In the genomic region with DNA sequence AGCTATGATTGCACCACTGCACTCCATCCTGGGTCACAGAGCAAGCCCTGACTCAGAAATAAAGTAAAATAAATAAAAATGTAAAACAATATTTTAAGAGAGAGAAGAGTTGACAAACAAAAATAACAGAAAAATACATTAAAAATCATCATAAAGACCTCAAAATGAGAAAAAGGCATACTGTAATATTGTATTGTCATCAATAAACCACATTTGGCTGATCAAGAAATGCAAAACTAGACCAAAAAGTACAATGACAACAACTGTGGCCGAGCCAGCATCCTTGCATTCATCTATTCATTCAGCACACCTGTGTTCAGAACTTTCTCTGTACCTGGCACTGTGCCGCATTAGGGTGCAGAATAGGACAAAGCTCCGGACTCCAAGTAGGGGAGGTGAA, we compare ENCODE assay signal across 34 cellular contexts.
DNase-seq lines count a peak whose midpoint lies in the region; ATAC-seq, FAIRE-seq and TF ChIP-seq lines count a peak whose summit lies in the region.
"Had no signal": no experiment of that assay in that cellular context is flagged by ENCODE, and none has a peak within 500 bp of the region (broad histone marks: within the 10 kb centered on the region; RNA-seq: fewer than 3 reads in every experiment).

No MANE protein-coding gene starts in this region.

- no peak overlapping the region for H3K4ac ChIP-seq in H1 (replicated peaks; ENCODE audit: insufficient read length, low read depth, low read length)
- no peak overlapping the region for H3K4ac ChIP-seq in neuronal stem cell (ENCODE audit: low read length)

- ATAC-seq in HepG2 (no peak), right lobe of liver (no peak), A549 (no peak)
- ATAC-seq: CD8-positive, alpha-beta T cell had no signal

- H4K8ac ChIP-seq in H1 (ENCODE audit: extremely low read depth, insufficient read depth, low read length) (no peak overlapping the region; the same call in 1 of the 2 replicates), neuronal stem cell (ENCODE audit: low read depth, low read length) (peak overlapping the region; percentile 70)

- H3K79me2 ChIP-seq in HepG2 (ENCODE audit: insufficient read depth, low read length) (no peaks in the 10 kb centered on the region), H1 (ENCODE audit: control insufficient read depth in 1 of 2, insufficient read depth in 2 of 2, low read length in 2 of 2) (no peaks in the 10 kb centered on the region)

- H3K9me3 ChIP-seq in HepG2 (ENCODE audit: low read length), result no peaks in the 10 kb centered on the region
- H3K9me3 ChIP-seq in right lobe of liver, result no peaks in the 10 kb centered on the region
- no peaks in the 10 kb centered on the region for H3K9me3 ChIP-seq in A549
- H3K9me3 ChIP-seq in H1 (ENCODE audit: insufficient read depth in 2 of 2, low read depth in 1 of 2, low read length in 1 of 2), result no peaks in the 10 kb centered on the region
- H3K9me3 ChIP-seq in neuronal stem cell (replicated peaks in 1 of 2; ENCODE audit: control insufficient read depth in 2 of 2, insufficient read depth in 1 of 2, low read depth in 1 of 2, low read length in 2 of 2), result no peaks in the 10 kb centered on the region
- H3K9me3 ChIP-seq: BE2C; BLaER1; BLaER1 treated with 17β-estradiol and CSF1 and Interleukin-3, amounts not matched to agents 10 nM and 100 nM; Caco-2 had no signal

- no peak overlapping the region for H3K27ac ChIP-seq in HepG2 (ENCODE audit: extremely low read length, insufficient read depth, low read length)
- no peak overlapping the region for H3K27ac ChIP-seq in right lobe of liver
- H3K27ac ChIP-seq in A549, result no peak overlapping the region
- H3K27ac ChIP-seq in H1 (ENCODE audit: low read depth, low read length), result no peak overlapping the region
- no peak overlapping the region for H3K27ac ChIP-seq in neuronal stem cell (replicated peaks; ENCODE audit: low read length)
- H3K27ac ChIP-seq: 22Rv1; BLaER1; BLaER1 treated with 17β-estradiol and CSF1 and Interleukin-3, amounts not matched to agents 10 nM and 100 nM; C4-2B had no signal

- no TSS peak for BruUV-seq in HepG2 (replicated peaks; lab: Mats Ljungman, UMichigan)

- H3K4me3 ChIP-seq in HepG2 (replicated peaks in 1 of 3; ENCODE audit: insufficient read depth in 1 of 3, low read depth in 2 of 3, low read length in 3 of 3) (no peak overlapping the region), right lobe of liver (no peak overlapping the region), A549 (no peak overlapping the region), H1 (ENCODE audit: extremely low read depth in 1 of 4, insufficient read depth in 2 of 4, low read depth in 3 of 4, low read length in 4 of 4) (no peak overlapping the region), neuronal stem cell (ENCODE audit: low read length in 2 of 2) (no peak overlapping the region)
- H3K4me3 ChIP-seq: BLaER1; BLaER1 treated with 17β-estradiol and CSF1 and Interleukin-3, amounts not matched to agents 10 nM and 100 nM had no signal

- H3K4me1 ChIP-seq in HepG2 (ENCODE audit: insufficient read depth, low read length) (no peaks in the 10 kb centered on the region), right lobe of liver (no peaks in the 10 kb centered on the region), A549 (no peaks in the 10 kb centered on the region), H1 (replicated peaks in 1 of 4; ENCODE audit: control insufficient read depth in 3 of 4, insufficient read depth in 4 of 4, low read length in 3 of 4) (peaks cover 0 to 6% (median 0%) of the 10 kb centered on the region in 4 experiments; a peak in 2 of 7 replicates), neuronal stem cell (ENCODE audit: control insufficient read depth in 2 of 2, insufficient read depth in 1 of 2, low read depth in 1 of 2, low read length in 2 of 2) (no peaks in the 10 kb centered on the region)
- H3K4me1 ChIP-seq: BE2C; BLaER1; BLaER1 treated with 17β-estradiol and CSF1 and Interleukin-3, amounts not matched to agents 10 nM and 100 nM; Caco-2 had no signal

- no peak overlapping the region for H3K18ac ChIP-seq in H1 (ENCODE audit: extremely low read depth, low read length)
- H3K18ac ChIP-seq in neuronal stem cell (ENCODE audit: low read length), result no peak overlapping the region

- H3K9ac ChIP-seq in HepG2 (ENCODE audit: insufficient read depth, low read depth, low read length) (no peak overlapping the region), H1 (replicated peaks in 1 of 4; ENCODE audit: extremely low read depth in 1 of 4, low read depth in 3 of 4, low read length in 3 of 4) (no peak overlapping the region), neuronal stem cell (ENCODE audit: low read depth, low read length, poor library complexity) (no peak overlapping the region)
- H3K9ac ChIP-seq: BLaER1; BLaER1 treated with 17β-estradiol and CSF1 and Interleukin-3, amounts not matched to agents 10 nM and 100 nM had no signal

- H3K79me1 ChIP-seq in H1 (ENCODE audit: low read depth, low read length), result no peaks in the 10 kb centered on the region
- no peaks in the 10 kb centered on the region for H3K79me1 ChIP-seq in neuronal stem cell (ENCODE audit: low read depth, low read length)

- TF ChIP-seq RAD21 in HepG2 (CRISPR knock-in tag; IDR thresholded peaks at IDR 0.05) (no peak), A549 (conservative IDR thresholded peaks at IDR 0.05 in 1 of 2, IDR thresholded peaks at IDR 0.05 in 1 of 2) (no peak), H1 (IDR thresholded peaks at IDR 0.05 in 1 of 2, conservative IDR thresholded peaks at IDR 0.05 in 1 of 2; ENCODE audit: low read depth in 2 of 2, low read length in 2 of 2) (no peak)

- H2BK5ac ChIP-seq in H1 (ENCODE audit: low read depth, low read length) (no peak overlapping the region), neuronal stem cell (ENCODE audit: low read length) (no peak overlapping the region)

- no peak overlapping the region for H2BK12ac ChIP-seq in H1 (ENCODE audit: low read depth, low read length)
- no peak overlapping the region for H2BK12ac ChIP-seq in neuronal stem cell (ENCODE audit: low read length)

- H3K23ac ChIP-seq in H1 (ENCODE audit: insufficient read length) (no peak overlapping the region), neuronal stem cell (ENCODE audit: low read depth, low read length, poor library complexity) (no peak overlapping the region)

- FAIRE-seq in HepG2 (lab: Jason Lieb, UNC), result no peak
- no peak for FAIRE-seq in A549 (lab: Jason Lieb, UNC)
- no peak for FAIRE-seq in H1 (lab: Jason Lieb, UNC)
- FAIRE-seq: A204.1, D721Med had no signal

- no peak for TF ChIP-seq POLR2A in HepG2 (IDR thresholded peaks at IDR 0.05; ENCODE audit: insufficient read depth in 1 of 2, low read depth in 2 of 2, low read length in 2 of 2)
- no peak for TF ChIP-seq POLR2A in right lobe of liver (IDR thresholded peaks at IDR 0.05)
- TF ChIP-seq POLR2A in A549 (IDR thresholded peaks at IDR 0.05; ENCODE audit: low read length), result no peak
- no peak for TF ChIP-seq POLR2A in H1 (IDR thresholded peaks at IDR 0.05; ENCODE audit: control extremely low read depth in 1 of 2, low read depth in 2 of 2, low read length in 2 of 2)

- no peak for TF ChIP-seq EP300 in HepG2 (IDR thresholded peaks at IDR 0.05; ENCODE audit: low read depth in 2 of 2, low read length in 2 of 2)
- TF ChIP-seq EP300 in HepG2 (CRISPR knock-in tag; IDR thresholded peaks at IDR 0.05; ENCODE audit: borderline replicate concordance), result no peak
- TF ChIP-seq EP300 in A549 (IDR thresholded peaks at IDR 0.05), result no peak
- TF ChIP-seq EP300 in H1 (IDR thresholded peaks at IDR 0.05; ENCODE audit: borderline replicate concordance in 1 of 2, low read depth in 2 of 2, low read length in 2 of 2), result no peak

- in situ Hi-C loops in HepG2 (cut with HindIII; ENCODE audit: extremely low pct_ligation_motif_present, low pct_unique_long_range_greater_than_20kb), result no loop called here

- no peak overlapping the region for H2BK15ac ChIP-seq in H1 (ENCODE audit: low read length)
- no peak overlapping the region for H2BK15ac ChIP-seq in neuronal stem cell (ENCODE audit: low read length)

- H4K91ac ChIP-seq in H1 (replicated peaks; ENCODE audit: insufficient read length, low read length), result no peak overlapping the region
- no peak overlapping the region for H4K91ac ChIP-seq in neuronal stem cell (ENCODE audit: low read depth, low read length, poor library complexity)

- H3K4me2 ChIP-seq in HepG2 (ENCODE audit: low read depth, low read length), result no peak overlapping the region
- H3K4me2 ChIP-seq in A549, result no peak overlapping the region
- no peak overlapping the region for H3K4me2 ChIP-seq in H1 (ENCODE audit: insufficient read depth in 1 of 2, low read depth in 2 of 2, low read length in 2 of 2)
- H3K4me2 ChIP-seq in neuronal stem cell (ENCODE audit: insufficient read depth, low read length, poor library complexity, severe bottlenecking), result no peak overlapping the region
- H3K4me2 ChIP-seq: BLaER1; BLaER1 treated with 17β-estradiol and CSF1 and Interleukin-3, amounts not matched to agents 10 nM and 100 nM had no signal

- H2AK5ac ChIP-seq in H1 (ENCODE audit: low read depth, low read length) (no peak overlapping the region), neuronal stem cell (ENCODE audit: low read depth, low read length) (no peak overlapping the region)

- H4K20me1 ChIP-seq in HepG2 (ENCODE audit: insufficient read depth, low read length) (no peaks in the 10 kb centered on the region), H1 (replicated peaks in 1 of 2; ENCODE audit: control insufficient read depth in 1 of 2, insufficient read depth in 2 of 2, low read length in 2 of 2) (no peaks in the 10 kb centered on the region)
- H4K20me1 ChIP-seq: BLaER1; BLaER1 treated with 17β-estradiol and CSF1 and Interleukin-3, amounts not matched to agents 10 nM and 100 nM had no signal

- H3K36me3 ChIP-seq in HepG2 (replicated peaks in 1 of 2; ENCODE audit: control insufficient read depth in 1 of 2, insufficient read depth in 2 of 2, low read length in 2 of 2), result no peaks in the 10 kb centered on the region
- no peaks in the 10 kb centered on the region for H3K36me3 ChIP-seq in right lobe of liver
- H3K36me3 ChIP-seq in H1 (ENCODE audit: control insufficient read depth in 2 of 4, insufficient read depth in 4 of 4, low read length in 3 of 4), result no peaks in the 10 kb centered on the region
- no peaks in the 10 kb centered on the region for H3K36me3 ChIP-seq in neuronal stem cell (replicated peaks in 1 of 2; ENCODE audit: control insufficient read depth in 2 of 2, insufficient read depth in 2 of 2, low read length in 2 of 2)
- H3K36me3 ChIP-seq: BE2C; BLaER1; BLaER1 treated with 17β-estradiol and CSF1 and Interleukin-3, amounts not matched to agents 10 nM and 100 nM had no signal

- DNase-seq in HepG2 (ENCODE audit: low spot score), result no peak
- no peak for DNase-seq in right lobe of liver
- DNase-seq in A549 (ENCODE audit: low read depth in 1 of 2, low spot score in 1 of 2), result no peak
- DNase-seq in H1 (ENCODE audit: low read depth in 1 of 2, low spot score in 2 of 2), result no peak
- no peak for DNase-seq in neuronal stem cell (ENCODE audit: low spot score)
- no peak for DNase-seq in MV-4-11 (lab: John Stamatoyannopoulos, UW)
- no peak for DNase-seq in AG08396 (ENCODE audit: low spot score)
- DNase-seq in GM10248 (ENCODE audit: extremely low spot score), result no peak
- DNase-seq: 8988T; ACHN; AML-193; BE2C; C1 segment of cervical spinal cord; Caco-2; Calu3; CD4-positive, alpha-beta memory T cell; CD4-positive, alpha-beta T cell; CD4-positive, CD25-positive, alpha-beta regulatory T cell; CD8-positive, alpha-beta memory T cell; CD8-positive, alpha-beta T cell; COR-L47; DMS 273 treated with DMSO at 0.1 percent for 48 hours; DMS153; DMS53; DMS79; DMS79 treated with DMSO at 0.1 percent for 48 hours; DND-41; EL had no signal

- H3K23me2 ChIP-seq in H1 (ENCODE audit: low read depth, low read length), result no peaks in the 10 kb centered on the region

- no peak overlapping the region for H2BK20ac ChIP-seq in H1 (ENCODE audit: low read length)

- H2AFZ ChIP-seq in HepG2 (ENCODE audit: low read length), result no peak overlapping the region
- H2AFZ ChIP-seq in H1 (ENCODE audit: low read length), result no peak overlapping the region
- no peak overlapping the region for H2AFZ ChIP-seq in neuronal stem cell (ENCODE audit: low read length)

- POLR2A ChIA-PET in HepG2 (lab: Yijun Ruan, JAX) (no interaction called here), A549 (lab: Yijun Ruan, JAX) (no interaction called here), H1 (lab: Charles Lee; ENCODE audit: partially characterized antibody) (no interaction called here), GM10248 (lab: Yijun Ruan, JAX) (no interaction called here)

- TF ChIP-seq CTCF in HepG2 (CRISPR knock-in tag; IDR thresholded peaks at IDR 0.05) (no peak), right lobe of liver (IDR thresholded peaks at IDR 0.05) (no peak), A549 (IDR thresholded peaks at IDR 0.05) (no peak), H1 (IDR thresholded peaks at IDR 0.05; ENCODE audit: control extremely low read depth in 1 of 3, insufficient read depth in 1 of 3, low read depth in 1 of 3, low read length in 3 of 3) (no peak), GM10248 (IDR thresholded peaks at IDR 0.05; ENCODE audit: control extremely low read depth, extremely low read depth, low read depth, missing control alignments) (no peak)

- no peak overlapping the region for H3K56ac ChIP-seq in H1 (replicated peaks; ENCODE audit: insufficient read length, low read depth, low read length)

- H3K27me3 ChIP-seq in HepG2 (ENCODE audit: control insufficient read depth in 1 of 2, insufficient read depth in 2 of 2, low read length in 2 of 2) (no peaks in the 10 kb centered on the region), right lobe of liver (no peaks in the 10 kb centered on the region), H1 (replicated peaks in 1 of 4; ENCODE audit: control insufficient read depth in 3 of 4, extremely low read depth in 1 of 4, insufficient read depth in 3 of 4, low read length in 3 of 4) (no peaks in the 10 kb centered on the region), neuronal stem cell (ENCODE audit: control insufficient read depth in 3 of 3, insufficient read depth in 3 of 3, low read depth in 1 of 3, low read length in 3 of 3) (no peaks in the 10 kb centered on the region)
- H3K27me3 ChIP-seq: BE2C; BLaER1; BLaER1 treated with 17β-estradiol and CSF1 and Interleukin-3, amounts not matched to agents 10 nM and 100 nM had no signal

- CTCF ChIA-PET in HepG2 (lab: Yijun Ruan, JAX; ENCODE audit: low intra/inter-chr PET ratio, low total read pairs), result no interaction called here
- CTCF ChIA-PET in A549 (lab: Yijun Ruan, JAX), result interaction anchor here (2.8 kb wide), 1 partner anchor 16 kb away, joined by 9 read pairs; no protein-coding TSS in a partner anchor
- CTCF ChIA-PET in H1 (lab: Charles Lee; ENCODE audit: partially characterized antibody), result interaction anchor here (0.9 kb wide), 1 partner anchor 34 kb away, joined by 3 read pairs; no protein-coding TSS in a partner anchor
- CTCF ChIA-PET in GM10248 (lab: Yijun Ruan, JAX), result interaction anchor here (1.0 to 1.8 kb wide), 3 partner anchors 17 to 37 kb away, joined by 3 to 4 read pairs (median 3); no protein-coding TSS in a partner anchor

- intact Hi-C loops in HepG2 (cut with micrococcal nuclease; ENCODE audit: unreplicated experiment) (no loop called here), right lobe of liver (cut with DNase I) (no loop called here)

- H4K5ac ChIP-seq in H1 (ENCODE audit: insufficient read length, low read depth, low read length), result no peak overlapping the region

- no peak overlapping the region for H2BK120ac ChIP-seq in H1 (replicated peaks; ENCODE audit: low read depth, low read length)
- H2BK120ac ChIP-seq in neuronal stem cell (ENCODE audit: low read depth, low read length), result no peak overlapping the region

- peak overlapping the region; percentile 45 for H3K14ac ChIP-seq in H1 (ENCODE audit: insufficient read length)
- no peak overlapping the region for H3K14ac ChIP-seq in neuronal stem cell (ENCODE audit: low read length)

- WGBS in HepG2 (ENCODE audit: low lambda C conversion rate), result 52% methylated on average over 3 of the region's 3 CpGs
- WGBS in right lobe of liver (ENCODE audit: insufficient coverage, low coverage, low lambda C conversion rate, missing lambda C conversion rate), result 58% methylated on average over 3 of the region's 3 CpGs
- WGBS in A549 (ENCODE audit: missing lambda C conversion rate), result 58% methylated on average over 3 of the region's 3 CpGs
- WGBS in H1 (ENCODE audit: extremely low coverage in 1 of 2, insufficient coverage in 1 of 2, insufficient read length in 1 of 2, insufficient replicate concordance in 2 of 2, low coverage in 1 of 2, low lambda C conversion rate in 2 of 2, missing lambda C conversion rate in 1 of 2), 2 experiments, result 92% methylated on average over 3 of the region's 3 CpGs; no CpG with 5 or more reads in 1 of the 2 experiments
- no CpG with 5 or more reads among the region's 3 CpGs for WGBS in neuronal stem cell (ENCODE audit: extremely low coverage in 2 of 2, insufficient read length in 2 of 2, insufficient replicate concordance in 1 of 2), 2 donors
